Comparison of ENCODE assay signal across 1 cellular context in genomic region chr11:122686106-122686505, GRCh38.
TF ChIP-seq lines count a peak whose summit lies in the region.

No MANE protein-coding gene starts in this region.

TF ChIP-seq in WTC11, 78 proteins besides CTCF, POLR2A, EP300 and RAD21 (continued from another document):
- TF ChIP-seq AFF4 (CRISPR knock-in tag; IDR thresholded peaks at IDR 0.05; ENCODE audit: borderline replicate concordance): no peak
- TF ChIP-seq JAZF1 (CRISPR knock-in tag; IDR thresholded peaks at IDR 0.05): no peak
- TF ChIP-seq CDX4 (CRISPR knock-in tag; IDR thresholded peaks at IDR 0.05; ENCODE audit: borderline replicate concordance): no peak
- TF ChIP-seq CREB1 (CRISPR knock-in tag; IDR thresholded peaks at IDR 0.05): no peak
- TF ChIP-seq ZNF219 (CRISPR knock-in tag; IDR thresholded peaks at IDR 0.05; ENCODE audit: borderline replicate concordance): no peak
- no peak for TF ChIP-seq IRF1 (CRISPR knock-in tag; IDR thresholded peaks at IDR 0.05)
- TF ChIP-seq, protein P1, sequence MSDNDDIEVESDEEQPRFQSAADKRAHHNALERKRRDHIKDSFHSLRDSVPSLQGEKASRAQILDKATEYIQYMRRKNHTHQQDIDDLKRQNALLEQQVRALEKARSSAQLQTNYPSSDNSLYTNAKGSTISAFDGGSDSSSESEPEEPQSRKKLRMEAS (CRISPR knock-in tag; IDR thresholded peaks at IDR 0.05): no peak
- no peak for TF ChIP-seq HMGA2 (CRISPR knock-in tag; IDR thresholded peaks at IDR 0.05)
